ENCODE assay signal across 8 cellular contexts in the genomic region with DNA sequence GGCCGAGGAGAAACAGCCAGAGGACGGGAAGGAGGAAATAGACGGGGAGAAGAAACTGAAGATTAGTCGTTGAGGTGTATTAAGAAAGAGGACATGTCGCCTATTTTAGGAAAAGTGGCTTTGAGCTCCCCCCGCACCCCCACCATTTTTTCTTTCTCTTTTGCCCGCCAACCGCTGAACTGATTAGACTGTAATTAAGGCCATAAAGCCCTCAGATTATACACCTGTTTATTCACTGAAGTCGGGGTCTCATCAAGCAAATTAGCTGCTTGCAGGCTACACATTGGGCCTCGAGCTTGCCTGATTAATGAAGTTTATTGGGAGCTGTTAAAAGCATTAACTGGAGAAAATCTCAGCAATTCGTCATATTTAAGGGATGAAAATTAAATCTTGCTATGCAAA.
DNase-seq lines count a peak whose midpoint lies in the region; ATAC-seq and TF ChIP-seq lines count a peak whose summit lies in the region.

No MANE protein-coding gene starts in this region.

- H3K4me1 ChIP-seq in esophagus (ENCODE audit: control insufficient read depth in 2 of 2, insufficient read depth in 2 of 2, low read length in 1 of 2) (peaks cover 0 to 3% of the 10 kb centered on the region in 2 donors), uterus (no peaks in the 10 kb centered on the region)

- H3K9me3 ChIP-seq in esophagus (ENCODE audit: control insufficient read depth in 2 of 2, insufficient read depth in 1 of 2, low read depth in 1 of 2, low read length in 1 of 2) (no peaks in the 10 kb centered on the region), uterus (no peaks in the 10 kb centered on the region)

- H3K27me3 ChIP-seq in esophagus (ENCODE audit: control insufficient read depth in 1 of 2, insufficient read depth in 2 of 2, low read length in 2 of 2) (peaks cover 0 to 16% of the 10 kb centered on the region in 2 donors), uterus (peaks cover 0 to 85% of the 10 kb centered on the region in 2 donors)

- intact Hi-C loops in uterus (cut with DNase I; ENCODE audit: low total_unique reads) (no loop called here), posterior cingulate gyrus (cut with DNase I) (no loop called here)

- no peak for TF ChIP-seq CTCF in uterus (IDR thresholded peaks at IDR 0.05)

- H3K4me3 ChIP-seq in esophagus (ENCODE audit: low read depth in 1 of 2, low read length in 2 of 2) (peak overlapping the region; percentile 34 to 56), uterus (peak overlapping the region in 1 of 2 donors; percentile 29)

- 6 to 7% methylated on average over 11 of the region's 11 CpGs for WGBS in esophagus, 2 donors

- no peak for TF ChIP-seq POLR2A in uterus (IDR thresholded peaks at IDR 0.05)

- DNase-seq in NCI-H774 (lab: John Stamatoyannopoulos, UW) (peak; percentile 61), retina (peak; percentile 79), NCI-H1417 treated with DMSO at 0.1 percent for 48 hours (lab: John Stamatoyannopoulos, UW) (no peak), uterus (no peak), posterior cingulate gyrus (no peak)

- H3K27ac ChIP-seq in esophagus (ENCODE audit: low read depth in 2 of 2, low read length in 1 of 2) (no peak overlapping the region), uterus (no peak overlapping the region)

- H3K36me3 ChIP-seq in esophagus (ENCODE audit: control insufficient read depth in 2 of 2, insufficient read depth in 2 of 2, low read length in 1 of 2), result no peaks in the 10 kb centered on the region
- no peaks in the 10 kb centered on the region for H3K36me3 ChIP-seq in uterus

- ATAC-seq in GM18502 (IDR thresholded peaks at IDR 0.05; ENCODE audit: poor library complexity, unreplicated experiment) (peak; percentile 3), GM18520 (IDR thresholded peaks at IDR 0.05; ENCODE audit: unreplicated experiment) (no peak)

Comparison
In these comparisons a context has a peak if more than half of its experiments do, and no peak if none do; other contexts are left out.
1. DNase-seq: peak in NCI-H774 (single experiment) and retina (single experiment); none in NCI-H1417 treated with DMSO at 0.1 percent for 48 hours (single experiment), uterus (0 of 2) and posterior cingulate gyrus (0 of 10).